2 cellular contexts compared by ENCODE assay signal in genomic region chr14:77415403-77416030, GRCh38. TPM values are rescaled to one million over a fixed set of nuclear protein-coding genes. Genes with fewer than 3 reads are reported as not detected.
"Had no signal": no experiment of that assay in that cellular context is flagged by ENCODE, and none has a peak within 500 bp of the region (broad histone marks: within the 10 kb centered on the region; RNA-seq: fewer than 3 reads in every experiment).

No MANE protein-coding gene starts in this region.

RNA-seq across cellular contexts. Expression of gene NOXRED1, which starts 7.8 kb away (rescaled TPM):
- total RNA-seq: HT-29, HT1080 had no signal
